In genomic region chr1:152886090-152886489, GRCh38 we compare ENCODE assay signal across 19 cellular contexts. TPM values are rescaled to one million over a fixed set of nuclear protein-coding genes. Genes with fewer than 3 reads are reported as not detected.
A peak's percentile ranks its signal among the peaks of the same experiment; 100 is the strongest.
DNase-seq lines count a peak whose midpoint lies in the region; ATAC-seq, FAIRE-seq and TF ChIP-seq lines count a peak whose summit lies in the region.
"Had no signal": no experiment of that assay in that cellular context is flagged by ENCODE, and none has a peak within 500 bp of the region (broad histone marks: within the 10 kb centered on the region; RNA-seq: fewer than 3 reads in every experiment).

No MANE protein-coding gene starts in this region.

- H3K27ac Mint-ChIP-seq in astrocyte (ENCODE audit: unreplicated experiment) = no peak overlapping the region
- no peak overlapping the region for H3K27ac Mint-ChIP-seq in activated CD4-positive, alpha-beta T cell treated with anti-CD3 and anti-CD28 coated beads, Interleukin-2, amount 10 ng/mL, durations not matched to agents 24 days and 14 days

- H3K9ac ChIP-seq in liver (ENCODE audit: low read depth in 1 of 2, low read length in 2 of 2) (no peak overlapping the region), HepG2 (ENCODE audit: insufficient read depth, low read depth, low read length) (no peak overlapping the region), astrocyte (ENCODE audit: low read length) (no peak overlapping the region)

- no peak for DNase-seq in HepG2 (ENCODE audit: low spot score)
- peak; percentile 6 for DNase-seq in astrocyte (ENCODE audit: low read depth)
- no peak for DNase-seq in ascending aorta (ENCODE audit: low spot score in 2 of 2)
- no peak for DNase-seq in COR-L47 (lab: John Stamatoyannopoulos, UW)
- DNase-seq in activated CD4-positive, alpha-beta T cell treated with anti-CD3 and anti-CD28 coated beads, Interleukin-2, amount 10 ng/mL, durations not matched to agents 24 days and 14 days = no peak
- DNase-seq: 8988T, C1 segment of cervical spinal cord, DND-41, GDM1, NCI-H1092, NCI-H2081 treated with DMSO at 0.1 percent for 48 hours, NCI-H524, PC-9 had no signal

- TF ChIP-seq RAD21 in liver (IDR thresholded peaks at IDR 0.05) (peak in 1 of 2 donors; percentile 19), HepG2 (CRISPR knock-in tag; IDR thresholded peaks at IDR 0.05) (no peak)

- intact Hi-C loops in HepG2 (cut with micrococcal nuclease; ENCODE audit: unreplicated experiment) (no loop called here), ascending aorta (cut with DNase I) (no loop called here)
- intact Hi-C loops in activated CD4-positive, alpha-beta T cell treated with anti-CD3 and anti-CD28 coated beads, Interleukin-2, amount 10 ng/mL, durations not matched to agents 24 days and 14 days (cut with micrococcal nuclease) = no loop called here

- H3K36me3 ChIP-seq in liver (ENCODE audit: control insufficient read depth in 4 of 4, insufficient read depth in 3 of 4, low read depth in 1 of 4, low read length in 3 of 4) (no peaks in the 10 kb centered on the region), HepG2 (replicated peaks in 1 of 2; ENCODE audit: control insufficient read depth in 1 of 2, insufficient read depth in 2 of 2, low read length in 2 of 2) (no peaks in the 10 kb centered on the region), astrocyte (ENCODE audit: insufficient read depth, low read length) (no peaks in the 10 kb centered on the region), gastroesophageal sphincter (no peaks in the 10 kb centered on the region), ascending aorta (no peaks in the 10 kb centered on the region)

- no peaks in the 10 kb centered on the region for H3K9me3 Mint-ChIP-seq in astrocyte (ENCODE audit: unreplicated experiment)
- no peaks in the 10 kb centered on the region for H3K9me3 Mint-ChIP-seq in activated CD4-positive, alpha-beta T cell treated with anti-CD3 and anti-CD28 coated beads, Interleukin-2, amount 10 ng/mL, durations not matched to agents 24 days and 14 days

- no peaks in the 10 kb centered on the region for H3K27me3 ChIP-seq in liver (ENCODE audit: control insufficient read depth in 4 of 4, insufficient read depth in 4 of 4, low read length in 3 of 4)
- H3K27me3 ChIP-seq in HepG2 (ENCODE audit: control insufficient read depth in 1 of 2, insufficient read depth in 2 of 2, low read length in 2 of 2) = no peaks in the 10 kb centered on the region
- H3K27me3 ChIP-seq in astrocyte (ENCODE audit: insufficient read depth, low read length) = no peaks in the 10 kb centered on the region
- no peaks in the 10 kb centered on the region for H3K27me3 ChIP-seq in gastroesophageal sphincter
- no peaks in the 10 kb centered on the region for H3K27me3 ChIP-seq in ascending aorta

- H3K4me1 Mint-ChIP-seq in astrocyte (ENCODE audit: low read depth, unreplicated experiment) = peaks cover 7% of the 10 kb centered on the region
- no peaks in the 10 kb centered on the region for H3K4me1 Mint-ChIP-seq in activated CD4-positive, alpha-beta T cell treated with anti-CD3 and anti-CD28 coated beads, Interleukin-2, amount 10 ng/mL, durations not matched to agents 24 days and 14 days

- in situ Hi-C loops in HepG2 (cut with HindIII; ENCODE audit: extremely low pct_ligation_motif_present, low pct_unique_long_range_greater_than_20kb) = no loop called here

- CTCF ChIA-PET in HepG2 (lab: Yijun Ruan, JAX; ENCODE audit: low intra/inter-chr PET ratio, low total read pairs) = no interaction called here

- H3K27ac ChIP-seq in liver (ENCODE audit: low read depth in 1 of 2, low read length in 2 of 2) (peak overlapping the region; percentile 17 to 39), HepG2 (ENCODE audit: extremely low read length, insufficient read depth, low read length) (no peak overlapping the region), astrocyte (ENCODE audit: low read depth, low read length) (no peak overlapping the region), gastroesophageal sphincter (peak overlapping the region; percentile 24 to 69 (median 38)), ascending aorta (peak overlapping the region in 1 of 2 donors; percentile 5)
- H3K27ac ChIP-seq: PC-9 had no signal

- H3K9me3 ChIP-seq in liver (ENCODE audit: control insufficient read depth in 4 of 4, low read length in 3 of 4) (no peaks in the 10 kb centered on the region), HepG2 (ENCODE audit: low read length) (no peaks in the 10 kb centered on the region), astrocyte (ENCODE audit: insufficient read depth, low read depth, low read length) (no peaks in the 10 kb centered on the region), gastroesophageal sphincter (no peaks in the 10 kb centered on the region), ascending aorta (no peaks in the 10 kb centered on the region)

- TF ChIP-seq CTCF in liver (IDR thresholded peaks at IDR 0.05; ENCODE audit: low read depth, low read length, missing input control) (no peak), HepG2 (CRISPR knock-in tag; IDR thresholded peaks at IDR 0.05) (no peak), astrocyte (IDR thresholded peaks at IDR 0.05; ENCODE audit: insufficient read depth, low read depth, low read length) (no peak), gastroesophageal sphincter (IDR thresholded peaks at IDR 0.05) (no peak), ascending aorta (IDR thresholded peaks at IDR 0.05) (no peak)

- TF ChIP-seq EP300 in HepG2 (IDR thresholded peaks at IDR 0.05; ENCODE audit: low read depth in 2 of 2, low read length in 2 of 2) (no peak), HepG2 (CRISPR knock-in tag; IDR thresholded peaks at IDR 0.05; ENCODE audit: borderline replicate concordance) (no peak), gastroesophageal sphincter (IDR thresholded peaks at IDR 0.05) (no peak)

- H3K79me2 ChIP-seq in HepG2 (ENCODE audit: insufficient read depth, low read length) (no peaks in the 10 kb centered on the region), astrocyte (ENCODE audit: insufficient read depth, low read length) (no peaks in the 10 kb centered on the region)

- H2AFZ ChIP-seq in HepG2 (ENCODE audit: low read length) = no peak overlapping the region
- H2AFZ ChIP-seq in astrocyte (ENCODE audit: low read depth, low read length) = no peak overlapping the region
- H2AFZ ChIP-seq: PC-9 had no signal

- ATAC-seq in HepG2 (no peak), gastroesophageal sphincter (peak; percentile 13), GM19452 (IDR thresholded peaks at IDR 0.05; ENCODE audit: unreplicated experiment) (no peak)

- no peak overlapping the region for H3K4me3 Mint-ChIP-seq in astrocyte (ENCODE audit: unreplicated experiment)
- H3K4me3 Mint-ChIP-seq in activated CD4-positive, alpha-beta T cell treated with anti-CD3 and anti-CD28 coated beads, Interleukin-2, amount 10 ng/mL, durations not matched to agents 24 days and 14 days = no peak overlapping the region

- peaks cover 8 to 20% (median 13%) of the 10 kb centered on the region in 4 donors for H3K4me1 ChIP-seq in liver (ENCODE audit: control insufficient read depth in 4 of 4, insufficient read depth in 4 of 4, low read length in 3 of 4)
- no peaks in the 10 kb centered on the region for H3K4me1 ChIP-seq in HepG2 (ENCODE audit: insufficient read depth, low read length)
- H3K4me1 ChIP-seq in astrocyte (ENCODE audit: insufficient read depth, low read length) = no peaks in the 10 kb centered on the region
- peaks cover 2 to 41% (median 11%) of the 10 kb centered on the region in 3 donors for H3K4me1 ChIP-seq in gastroesophageal sphincter
- H3K4me1 ChIP-seq in ascending aorta = peaks cover 6 to 11% of the 10 kb centered on the region in 2 donors

- H3K4me2 ChIP-seq in HepG2 (ENCODE audit: low read depth, low read length) = no peak overlapping the region
- H3K4me2 ChIP-seq in astrocyte (ENCODE audit: low read length) = no peak overlapping the region
- H3K4me2 ChIP-seq: PC-9 had no signal

- H3K27me3 Mint-ChIP-seq in astrocyte (ENCODE audit: low read depth, unreplicated experiment) = peaks cover 2% of the 10 kb centered on the region
- peaks cover 3% of the 10 kb centered on the region for H3K27me3 Mint-ChIP-seq in activated CD4-positive, alpha-beta T cell treated with anti-CD3 and anti-CD28 coated beads, Interleukin-2, amount 10 ng/mL, durations not matched to agents 24 days and 14 days

- POLR2A ChIA-PET in HepG2 (lab: Yijun Ruan, JAX) = no interaction called here

- TF ChIP-seq POLR2A in HepG2 (IDR thresholded peaks at IDR 0.05; ENCODE audit: insufficient read depth in 1 of 2, low read depth in 2 of 2, low read length in 2 of 2) = no peak
- no peak for TF ChIP-seq POLR2A in gastroesophageal sphincter (IDR thresholded peaks at IDR 0.05)

- WGBS in liver = 22% methylated on average over 3 of the region's 3 CpGs
- 0% methylated on average over 3 of the region's 3 CpGs for WGBS in HepG2 (ENCODE audit: low lambda C conversion rate)
- 0 to 14% methylated on average over 1 to 2 of the region's 3 CpGs for WGBS in gastroesophageal sphincter (ENCODE audit: low coverage in 1 of 2), 2 donors

- H4K20me1 ChIP-seq in HepG2 (ENCODE audit: insufficient read depth, low read length) (no peaks in the 10 kb centered on the region), astrocyte (ENCODE audit: insufficient read depth, low read length) (no peaks in the 10 kb centered on the region)

- H3K36me3 Mint-ChIP-seq in astrocyte (ENCODE audit: low read depth, unreplicated experiment) = no peaks in the 10 kb centered on the region
- no peaks in the 10 kb centered on the region for H3K36me3 Mint-ChIP-seq in activated CD4-positive, alpha-beta T cell treated with anti-CD3 and anti-CD28 coated beads, Interleukin-2, amount 10 ng/mL, durations not matched to agents 24 days and 14 days (ENCODE audit: low read depth)

- FAIRE-seq in HepG2 (lab: Jason Lieb, UNC) = no peak
- FAIRE-seq in astrocyte (lab: Jason Lieb, UNC) = no peak
- FAIRE-seq: GM12891, H1 had no signal

- H3K4me3 ChIP-seq in liver (ENCODE audit: low read depth in 1 of 3, low read length in 3 of 3) = no peak overlapping the region
- no peak overlapping the region for H3K4me3 ChIP-seq in HepG2 (replicated peaks in 1 of 3; ENCODE audit: insufficient read depth in 1 of 3, low read depth in 2 of 3, low read length in 3 of 3)
- no peak overlapping the region for H3K4me3 ChIP-seq in astrocyte (ENCODE audit: insufficient read depth, low read depth, low read length)
- H3K4me3 ChIP-seq in gastroesophageal sphincter = no peak overlapping the region
- H3K4me3 ChIP-seq in ascending aorta = no peak overlapping the region
- H3K4me3 ChIP-seq: PC-9 had no signal

- BruUV-seq in HepG2 (replicated peaks; lab: Mats Ljungman, UMichigan) = no TSS peak

RNA-seq across cellular contexts. Expression of gene SMCP, which starts 8.0 kb away (rescaled TPM):
- total RNA-seq in liver (not detected), HepG2 (2016; rRNA removed; fragmentation: Illumina TruSeq; extraction: Trizol) (not detected in 2 replicates), astrocyte (not detected in 2 replicates), gastroesophageal sphincter (not detected), ascending aorta (not detected)
- polyA plus RNA-seq in liver (not detected), HepG2 (2011; rRNA removed) (not detected in 2 replicates)
- not detected in 2 replicates for total RNA-seq in HepG2 (2016; cell fraction: cytosol; rRNA removed; fragmentation: Illumina TruSeq; extraction: Trizol; ENCODE audit: low read depth)
- total RNA-seq in HepG2 (2016; cell fraction: insoluble cytoplasmic fraction; rRNA removed; fragmentation: Illumina TruSeq; extraction: Trizol) = not detected in 2 replicates
- total RNA-seq in HepG2 (2016; cell fraction: membrane; rRNA removed; fragmentation: Illumina TruSeq; extraction: Trizol) = not detected in 2 replicates
- total RNA-seq in HepG2 (2016; cell fraction: nucleus; rRNA removed; fragmentation: Illumina TruSeq; extraction: Trizol) = not detected in 2 replicates
- polyA plus RNA-seq in HepG2 (2011; cell fraction: cytosol; rRNA removed) = not detected in 2 replicates
- not detected in 2 replicates for polyA plus RNA-seq in HepG2 (2011; cell fraction: nucleus; rRNA removed)
- polyA plus RNA-seq in HepG2 (2012) = not detected in 2 replicates
- polyA plus RNA-seq in HepG2 (2016; cell fraction: cytosol; fragmentation: Illumina TruSeq; extraction: Trizol; ENCODE audit: low read depth) = not detected in 2 replicates
- polyA plus RNA-seq in HepG2 (2016; cell fraction: insoluble cytoplasmic fraction; fragmentation: Illumina TruSeq; extraction: Trizol; ENCODE audit: low read depth) = not detected in 2 replicates
- polyA plus RNA-seq in HepG2 (2016; cell fraction: membrane; fragmentation: Illumina TruSeq; extraction: Trizol; ENCODE audit: low read depth) = not detected in 2 replicates
- polyA plus RNA-seq in HepG2 (2016; cell fraction: nucleus; fragmentation: Illumina TruSeq; extraction: Trizol; ENCODE audit: insufficient read depth, low read depth) = not detected in 2 replicates
- not detected in 2 replicates for polyA minus RNA-seq in HepG2 (2011; rRNA and poly(A)+ RNA removed; ENCODE audit: low replicate concordance)
- not detected in 2 replicates for polyA minus RNA-seq in HepG2 (2011; cell fraction: cytosol; rRNA and poly(A)+ RNA removed)
- not detected in 2 replicates for polyA minus RNA-seq in HepG2 (2011; cell fraction: nucleus; rRNA and poly(A)+ RNA removed)
- not detected in 2 replicates for total RNA-seq in activated CD4-positive, alpha-beta T cell treated with anti-CD3 and anti-CD28 coated beads, Interleukin-2, amount 10 ng/mL, durations not matched to agents 24 days and 14 days
- total RNA-seq: H1, MCF 10A, PC-9 had no signal
- polyA plus RNA-seq: H1 had no signal

RNA-seq across cellular contexts. Expression of gene IVL, which starts 22.3 kb away (rescaled TPM):
- not detected for total RNA-seq in liver
- polyA plus RNA-seq in liver = under 1 TPM in 1 of 2 donors, not detected in 1; 0.02 TPM
- total RNA-seq in HepG2 (2016; rRNA removed; fragmentation: Illumina TruSeq; extraction: Trizol) = not detected in 2 replicates
- not detected in 2 replicates for total RNA-seq in HepG2 (2016; cell fraction: cytosol; rRNA removed; fragmentation: Illumina TruSeq; extraction: Trizol; ENCODE audit: low read depth)
- total RNA-seq in HepG2 (2016; cell fraction: insoluble cytoplasmic fraction; rRNA removed; fragmentation: Illumina TruSeq; extraction: Trizol) = not detected in 2 replicates
- total RNA-seq in HepG2 (2016; cell fraction: membrane; rRNA removed; fragmentation: Illumina TruSeq; extraction: Trizol) = not detected in 2 replicates
- total RNA-seq in HepG2 (2016; cell fraction: nucleus; rRNA removed; fragmentation: Illumina TruSeq; extraction: Trizol) = not detected in 2 replicates
- polyA plus RNA-seq in HepG2 (2011; rRNA removed) = not detected in 2 replicates
- not detected in 2 replicates for polyA plus RNA-seq in HepG2 (2011; cell fraction: cytosol; rRNA removed)
- polyA plus RNA-seq in HepG2 (2011; cell fraction: nucleus; rRNA removed) = not detected in 2 replicates
- not detected in 2 replicates for polyA plus RNA-seq in HepG2 (2012)
- polyA plus RNA-seq in HepG2 (2016; cell fraction: cytosol; fragmentation: Illumina TruSeq; extraction: Trizol; ENCODE audit: low read depth) = not detected in 2 replicates
- not detected in 2 replicates for polyA plus RNA-seq in HepG2 (2016; cell fraction: insoluble cytoplasmic fraction; fragmentation: Illumina TruSeq; extraction: Trizol; ENCODE audit: low read depth)
- polyA plus RNA-seq in HepG2 (2016; cell fraction: membrane; fragmentation: Illumina TruSeq; extraction: Trizol; ENCODE audit: low read depth) = not detected in 2 replicates
- polyA plus RNA-seq in HepG2 (2016; cell fraction: nucleus; fragmentation: Illumina TruSeq; extraction: Trizol; ENCODE audit: insufficient read depth, low read depth) = not detected in 2 replicates
- polyA minus RNA-seq in HepG2 (2011; rRNA and poly(A)+ RNA removed; ENCODE audit: low replicate concordance) = not detected in 2 replicates
- polyA minus RNA-seq in HepG2 (2011; cell fraction: cytosol; rRNA and poly(A)+ RNA removed) = not detected in 2 replicates
- not detected in 2 replicates for polyA minus RNA-seq in HepG2 (2011; cell fraction: nucleus; rRNA and poly(A)+ RNA removed)
- 0.16 TPM in 1 of 2 replicates, not detected in the other for total RNA-seq in astrocyte
- 10 to 100 TPM in 1 of 4 donors, 1 to 10 TPM in 1, under 1 TPM in 1, not detected in 1; 0.31 to 13.7 (median 1.1) TPM for total RNA-seq in gastroesophageal sphincter
- total RNA-seq in ascending aorta = not detected
- not detected in 2 replicates for total RNA-seq in activated CD4-positive, alpha-beta T cell treated with anti-CD3 and anti-CD28 coated beads, Interleukin-2, amount 10 ng/mL, durations not matched to agents 24 days and 14 days
- total RNA-seq: H1, PC-9 had no signal
- polyA plus RNA-seq: H1 had no signal

RNA-seq across cellular contexts. Expression of gene LCE7A, which starts 26.3 kb away (rescaled TPM):
- total RNA-seq in liver = not detected
- polyA plus RNA-seq in liver = not detected
- total RNA-seq in HepG2 (2016; rRNA removed; fragmentation: Illumina TruSeq; extraction: Trizol) = not detected in 2 replicates
- total RNA-seq in HepG2 (2016; cell fraction: cytosol; rRNA removed; fragmentation: Illumina TruSeq; extraction: Trizol; ENCODE audit: low read depth) = not detected in 2 replicates
- total RNA-seq in HepG2 (2016; cell fraction: insoluble cytoplasmic fraction; rRNA removed; fragmentation: Illumina TruSeq; extraction: Trizol) = not detected in 2 replicates
- not detected in 2 replicates for total RNA-seq in HepG2 (2016; cell fraction: membrane; rRNA removed; fragmentation: Illumina TruSeq; extraction: Trizol)
- total RNA-seq in HepG2 (2016; cell fraction: nucleus; rRNA removed; fragmentation: Illumina TruSeq; extraction: Trizol) = not detected in 2 replicates
- polyA plus RNA-seq in HepG2 (2011; rRNA removed) = not detected in 2 replicates
- polyA plus RNA-seq in HepG2 (2011; cell fraction: cytosol; rRNA removed) = not detected in 2 replicates
- not detected in 2 replicates for polyA plus RNA-seq in HepG2 (2011; cell fraction: nucleus; rRNA removed)
- not detected in 2 replicates for polyA plus RNA-seq in HepG2 (2012)
- not detected in 2 replicates for polyA plus RNA-seq in HepG2 (2016; cell fraction: cytosol; fragmentation: Illumina TruSeq; extraction: Trizol; ENCODE audit: low read depth)
- not detected in 2 replicates for polyA plus RNA-seq in HepG2 (2016; cell fraction: insoluble cytoplasmic fraction; fragmentation: Illumina TruSeq; extraction: Trizol; ENCODE audit: low read depth)
- polyA plus RNA-seq in HepG2 (2016; cell fraction: membrane; fragmentation: Illumina TruSeq; extraction: Trizol; ENCODE audit: low read depth) = not detected in 2 replicates
- polyA plus RNA-seq in HepG2 (2016; cell fraction: nucleus; fragmentation: Illumina TruSeq; extraction: Trizol; ENCODE audit: insufficient read depth, low read depth) = not detected in 2 replicates
- not detected in 2 replicates for polyA minus RNA-seq in HepG2 (2011; rRNA and poly(A)+ RNA removed; ENCODE audit: low replicate concordance)
- polyA minus RNA-seq in HepG2 (2011; cell fraction: cytosol; rRNA and poly(A)+ RNA removed) = not detected in 2 replicates
- polyA minus RNA-seq in HepG2 (2011; cell fraction: nucleus; rRNA and poly(A)+ RNA removed) = not detected in 2 replicates
- not detected in 2 replicates for total RNA-seq in astrocyte
- total RNA-seq in gastroesophageal sphincter = not detected
- not detected for total RNA-seq in ascending aorta
- total RNA-seq in activated CD4-positive, alpha-beta T cell treated with anti-CD3 and anti-CD28 coated beads, Interleukin-2, amount 10 ng/mL, durations not matched to agents 24 days and 14 days = not detected in 2 replicates
- total RNA-seq: H1, MCF 10A, PC-9 had no signal
- polyA plus RNA-seq: H1 had no signal

RNA-seq across cellular contexts. Expression of gene LCE6A, which starts 43.4 kb away (rescaled TPM):
- total RNA-seq in liver (not detected), HepG2 (2016; rRNA removed; fragmentation: Illumina TruSeq; extraction: Trizol) (not detected in 2 replicates), astrocyte (not detected in 2 replicates), gastroesophageal sphincter (not detected), ascending aorta (not detected)
- polyA plus RNA-seq in liver (not detected), HepG2 (2011; rRNA removed) (not detected in 2 replicates)
- not detected in 2 replicates for total RNA-seq in HepG2 (2016; cell fraction: cytosol; rRNA removed; fragmentation: Illumina TruSeq; extraction: Trizol; ENCODE audit: low read depth)
- total RNA-seq in HepG2 (2016; cell fraction: insoluble cytoplasmic fraction; rRNA removed; fragmentation: Illumina TruSeq; extraction: Trizol) = not detected in 2 replicates
- not detected in 2 replicates for total RNA-seq in HepG2 (2016; cell fraction: membrane; rRNA removed; fragmentation: Illumina TruSeq; extraction: Trizol)
- total RNA-seq in HepG2 (2016; cell fraction: nucleus; rRNA removed; fragmentation: Illumina TruSeq; extraction: Trizol) = not detected in 2 replicates
- not detected in 2 replicates for polyA plus RNA-seq in HepG2 (2011; cell fraction: cytosol; rRNA removed)
- not detected in 2 replicates for polyA plus RNA-seq in HepG2 (2011; cell fraction: nucleus; rRNA removed)
- polyA plus RNA-seq in HepG2 (2012) = not detected in 2 replicates
- polyA plus RNA-seq in HepG2 (2016; cell fraction: cytosol; fragmentation: Illumina TruSeq; extraction: Trizol; ENCODE audit: low read depth) = not detected in 2 replicates
- not detected in 2 replicates for polyA plus RNA-seq in HepG2 (2016; cell fraction: insoluble cytoplasmic fraction; fragmentation: Illumina TruSeq; extraction: Trizol; ENCODE audit: low read depth)
- not detected in 2 replicates for polyA plus RNA-seq in HepG2 (2016; cell fraction: membrane; fragmentation: Illumina TruSeq; extraction: Trizol; ENCODE audit: low read depth)
- polyA plus RNA-seq in HepG2 (2016; cell fraction: nucleus; fragmentation: Illumina TruSeq; extraction: Trizol; ENCODE audit: insufficient read depth, low read depth) = not detected in 2 replicates
- polyA minus RNA-seq in HepG2 (2011; rRNA and poly(A)+ RNA removed; ENCODE audit: low replicate concordance) = 0.28 TPM in 1 of 2 replicates, not detected in the other
- not detected in 2 replicates for polyA minus RNA-seq in HepG2 (2011; cell fraction: cytosol; rRNA and poly(A)+ RNA removed)
- not detected in 2 replicates for polyA minus RNA-seq in HepG2 (2011; cell fraction: nucleus; rRNA and poly(A)+ RNA removed)
- not detected in 2 replicates for total RNA-seq in activated CD4-positive, alpha-beta T cell treated with anti-CD3 and anti-CD28 coated beads, Interleukin-2, amount 10 ng/mL, durations not matched to agents 24 days and 14 days
- total RNA-seq: H1, MCF 10A, PC-9 had no signal
- polyA plus RNA-seq: H1 had no signal

RNA-seq across cellular contexts. Expression of gene LCE1A, which starts 58.8 kb away (rescaled TPM):
- total RNA-seq in liver (not detected), HepG2 (2016; rRNA removed; fragmentation: Illumina TruSeq; extraction: Trizol) (not detected in 2 replicates), astrocyte (not detected in 2 replicates), gastroesophageal sphincter (not detected), ascending aorta (not detected)
- polyA plus RNA-seq in liver (not detected), HepG2 (2011; rRNA removed) (not detected in 2 replicates)
- total RNA-seq in HepG2 (2016; cell fraction: cytosol; rRNA removed; fragmentation: Illumina TruSeq; extraction: Trizol; ENCODE audit: low read depth) = not detected in 2 replicates
- total RNA-seq in HepG2 (2016; cell fraction: insoluble cytoplasmic fraction; rRNA removed; fragmentation: Illumina TruSeq; extraction: Trizol) = not detected in 2 replicates
- not detected in 2 replicates for total RNA-seq in HepG2 (2016; cell fraction: membrane; rRNA removed; fragmentation: Illumina TruSeq; extraction: Trizol)
- total RNA-seq in HepG2 (2016; cell fraction: nucleus; rRNA removed; fragmentation: Illumina TruSeq; extraction: Trizol) = not detected in 2 replicates
- not detected in 2 replicates for polyA plus RNA-seq in HepG2 (2011; cell fraction: cytosol; rRNA removed)
- polyA plus RNA-seq in HepG2 (2011; cell fraction: nucleus; rRNA removed) = not detected in 2 replicates
- polyA plus RNA-seq in HepG2 (2012) = not detected in 2 replicates
- not detected in 2 replicates for polyA plus RNA-seq in HepG2 (2016; cell fraction: cytosol; fragmentation: Illumina TruSeq; extraction: Trizol; ENCODE audit: low read depth)
- polyA plus RNA-seq in HepG2 (2016; cell fraction: insoluble cytoplasmic fraction; fragmentation: Illumina TruSeq; extraction: Trizol; ENCODE audit: low read depth) = not detected in 2 replicates
- polyA plus RNA-seq in HepG2 (2016; cell fraction: membrane; fragmentation: Illumina TruSeq; extraction: Trizol; ENCODE audit: low read depth) = not detected in 2 replicates
- not detected in 2 replicates for polyA plus RNA-seq in HepG2 (2016; cell fraction: nucleus; fragmentation: Illumina TruSeq; extraction: Trizol; ENCODE audit: insufficient read depth, low read depth)
- not detected in 2 replicates for polyA minus RNA-seq in HepG2 (2011; rRNA and poly(A)+ RNA removed; ENCODE audit: low replicate concordance)
- not detected in 2 replicates for polyA minus RNA-seq in HepG2 (2011; cell fraction: cytosol; rRNA and poly(A)+ RNA removed)
- polyA minus RNA-seq in HepG2 (2011; cell fraction: nucleus; rRNA and poly(A)+ RNA removed) = not detected in 2 replicates
- total RNA-seq in activated CD4-positive, alpha-beta T cell treated with anti-CD3 and anti-CD28 coated beads, Interleukin-2, amount 10 ng/mL, durations not matched to agents 24 days and 14 days = not detected in 2 replicates
- total RNA-seq: H1, MCF 10A, PC-9 had no signal
- polyA plus RNA-seq: H1 had no signal

Comparison
In these comparisons a context has a peak if more than half of its experiments do, and no peak if none do; other contexts are left out.
1. H3K27ac ChIP-seq: peak in liver (2 of 2) and gastroesophageal sphincter (4 of 4); none in HepG2 (single experiment) and astrocyte (single experiment).